ENCODE assay signal across 20 cellular contexts in genomic region chr13:20362642-20363041, GRCh38.
A peak's percentile ranks its signal among the peaks of the same experiment; 100 is the strongest.
DNase-seq lines count a peak whose midpoint lies in the region; TF ChIP-seq lines count a peak whose summit lies in the region.
"Had no signal": no experiment of that assay in that cellular context is flagged by ENCODE, and none has a peak within 500 bp of the region (broad histone marks: within the 10 kb centered on the region; RNA-seq: fewer than 3 reads in every experiment).

No MANE protein-coding gene starts in this region.

- no peak overlapping the region for H3K4me2 ChIP-seq in neuronal stem cell (ENCODE audit: insufficient read depth, low read length, poor library complexity, severe bottlenecking)

- H3K23ac ChIP-seq in neuronal stem cell (ENCODE audit: low read depth, low read length, poor library complexity): peak overlapping the region; percentile 90

- no peak overlapping the region for H3K14ac ChIP-seq in neuronal stem cell (ENCODE audit: low read length)

- H3K9ac ChIP-seq in endodermal cell (ENCODE audit: extremely low read depth, low read length, poor library complexity, severe bottlenecking) (no peak overlapping the region), neuronal stem cell (ENCODE audit: low read depth, low read length, poor library complexity) (peak overlapping the region; percentile 7)

- no peaks in the 10 kb centered on the region for H3K36me3 Mint-ChIP-seq in activated T-cell treated with anti-CD3 and anti-CD28 coated beads, Interleukin-2, amount 50 U/mL, for 24 hours (ENCODE audit: low read depth)
- H3K36me3 Mint-ChIP-seq in endodermal cell (ENCODE audit: low read depth) (no peaks in the 10 kb centered on the region), type B pancreatic cell (no peaks in the 10 kb centered on the region)
- H3K36me3 Mint-ChIP-seq: CD8-positive, alpha-beta memory T cell had no signal

- POLR2A ChIA-PET in HEK293 (lab: Yijun Ruan, JAX): no interaction called here

- no peak overlapping the region for H3K4ac ChIP-seq in neuronal stem cell (ENCODE audit: low read length)

- no peak overlapping the region for H2BK12ac ChIP-seq in neuronal stem cell (ENCODE audit: low read length)

- no peak overlapping the region for H3K4me3 Mint-ChIP-seq in activated T-cell treated with anti-CD3 and anti-CD28 coated beads, Interleukin-2, amount 50 U/mL, for 24 hours
- H3K4me3 Mint-ChIP-seq in endodermal cell (no peak overlapping the region), type B pancreatic cell (no peak overlapping the region)

- no peak for DNase-seq in activated T-cell treated with anti-CD3 and anti-CD28 coated beads, Interleukin-2, amount 50 U/mL, for 24 hours
- DNase-seq in activated T-cell treated with anti-CD3 and anti-CD28 coated beads, Interleukin-2, amount 50 U/mL, for 1 hour: no peak
- DNase-seq in endodermal cell (no peak), neuronal stem cell (ENCODE audit: low spot score) (no peak), NCI-H1436 (lab: John Stamatoyannopoulos, UW) (no peak), NCI-H446 (lab: John Stamatoyannopoulos, UW) (no peak), type B pancreatic cell (ENCODE audit: extremely low spot score, unreplicated experiment) (no peak)
- DNase-seq: CD8-positive, alpha-beta memory T cell; DMS53; Kasumi-1; MG63; NCI-H1048; NCI-H1417 treated with DMSO at 0.1 percent for 48 hours; NCI-H187 treated with DMSO at 0.1 percent for 48 hours; NCI-H2107; NCI-H2227 treated with DMSO at 0.1 percent for 48 hours; NCI-H510A treated with DMSO at 0.1 percent for 48 hours; OCI-M1 had no signal

- H2BK15ac ChIP-seq in neuronal stem cell (ENCODE audit: low read length): no peak overlapping the region

- 84 to 92% methylated on average over 6 to 14 of the region's 14 CpGs for WGBS in endodermal cell (ENCODE audit: insufficient coverage in 1 of 2, insufficient read length in 1 of 2), 2 experiments
- WGBS in neuronal stem cell (ENCODE audit: extremely low coverage in 2 of 2, insufficient read length in 2 of 2, insufficient replicate concordance in 1 of 2), 2 donors: no CpG with 5 or more reads among the region's 14 CpGs

- H3K4me1 ChIP-seq in HEK293 (ENCODE audit: control insufficient read depth, insufficient read depth, low read length) (no peaks in the 10 kb centered on the region), endodermal cell (ENCODE audit: control insufficient read depth, insufficient read depth, low read length) (no peaks in the 10 kb centered on the region), neuronal stem cell (ENCODE audit: control insufficient read depth in 2 of 2, insufficient read depth in 1 of 2, low read depth in 1 of 2, low read length in 2 of 2) (peaks cover 0 to 5% of the 10 kb centered on the region in 2 donors)

- no peak overlapping the region for H3K27ac ChIP-seq in HEK293 (ENCODE audit: extremely low read depth, low read depth, low read length)
- no peak overlapping the region for H3K27ac ChIP-seq in endodermal cell (ENCODE audit: low read depth, low read length)
- H3K27ac ChIP-seq in neuronal stem cell (replicated peaks; ENCODE audit: low read length): no peak overlapping the region
- H3K27ac ChIP-seq: C4-2B had no signal

- no peak overlapping the region for H4K8ac ChIP-seq in neuronal stem cell (ENCODE audit: low read depth, low read length)

- H3K27me3 Mint-ChIP-seq in activated T-cell treated with anti-CD3 and anti-CD28 coated beads, Interleukin-2, amount 50 U/mL, for 24 hours: peaks cover 7% of the 10 kb centered on the region
- H3K27me3 Mint-ChIP-seq in endodermal cell (ENCODE audit: insufficient read depth) (no peaks in the 10 kb centered on the region), type B pancreatic cell (peaks cover 3% of the 10 kb centered on the region)

- peak overlapping the region; percentile 6 for H3K27ac Mint-ChIP-seq in activated T-cell treated with anti-CD3 and anti-CD28 coated beads, Interleukin-2, amount 50 U/mL, for 24 hours
- H3K27ac Mint-ChIP-seq in endodermal cell (peak overlapping the region; percentile 24), type B pancreatic cell (no peak overlapping the region)
- H3K27ac Mint-ChIP-seq: CD8-positive, alpha-beta memory T cell had no signal

- no peak overlapping the region for H2AK5ac ChIP-seq in neuronal stem cell (ENCODE audit: low read depth, low read length)

- H2AFZ ChIP-seq in neuronal stem cell (ENCODE audit: low read length): no peak overlapping the region

- H2BK120ac ChIP-seq in neuronal stem cell (ENCODE audit: low read depth, low read length): no peak overlapping the region

- H3K18ac ChIP-seq in neuronal stem cell (ENCODE audit: low read length): peak overlapping the region; percentile 45

- no peaks in the 10 kb centered on the region for H3K36me3 ChIP-seq in HEK293 (ENCODE audit: control insufficient read depth in 2 of 2, insufficient read depth in 1 of 2, low read length in 2 of 2)
- H3K36me3 ChIP-seq in endodermal cell (ENCODE audit: control insufficient read depth, insufficient read depth, low read length): no peaks in the 10 kb centered on the region
- no peaks in the 10 kb centered on the region for H3K36me3 ChIP-seq in neuronal stem cell (replicated peaks in 1 of 2; ENCODE audit: control insufficient read depth in 2 of 2, insufficient read depth in 2 of 2, low read length in 2 of 2)
- H3K36me3 ChIP-seq: MG63 had no signal

- H4K91ac ChIP-seq in neuronal stem cell (ENCODE audit: low read depth, low read length, poor library complexity): no peak overlapping the region

- no peaks in the 10 kb centered on the region for H3K9me3 ChIP-seq in HEK293 (ENCODE audit: control insufficient read depth, insufficient read depth, low read depth, low read length)
- H3K9me3 ChIP-seq in endodermal cell (ENCODE audit: control insufficient read depth, low read length): no peaks in the 10 kb centered on the region
- H3K9me3 ChIP-seq in neuronal stem cell (replicated peaks in 1 of 2; ENCODE audit: control insufficient read depth in 2 of 2, insufficient read depth in 1 of 2, low read depth in 1 of 2, low read length in 2 of 2): no peaks in the 10 kb centered on the region
- H3K9me3 ChIP-seq: MG63 had no signal

- peaks cover 11% of the 10 kb centered on the region for H3K4me1 Mint-ChIP-seq in activated T-cell treated with anti-CD3 and anti-CD28 coated beads, Interleukin-2, amount 50 U/mL, for 24 hours (ENCODE audit: low read depth)
- H3K4me1 Mint-ChIP-seq in endodermal cell (no peaks in the 10 kb centered on the region), type B pancreatic cell (ENCODE audit: unreplicated experiment) (peaks cover 16% of the 10 kb centered on the region)
- H3K4me1 Mint-ChIP-seq: CD8-positive, alpha-beta memory T cell had no signal

- H3K27me3 ChIP-seq in endodermal cell (ENCODE audit: control insufficient read depth, insufficient read depth, low read length, poor library complexity, severe bottlenecking) (no peaks in the 10 kb centered on the region), neuronal stem cell (ENCODE audit: control insufficient read depth in 3 of 3, insufficient read depth in 3 of 3, low read depth in 1 of 3, low read length in 3 of 3) (no peaks in the 10 kb centered on the region)
- H3K27me3 ChIP-seq: MG63 had no signal

- CTCF ChIA-PET in HEK293 (lab: Yijun Ruan, JAX): no interaction called here

- H2BK5ac ChIP-seq in neuronal stem cell (ENCODE audit: low read length): no peak overlapping the region

- H3K79me1 ChIP-seq in neuronal stem cell (ENCODE audit: low read depth, low read length): no peaks in the 10 kb centered on the region

- TF ChIP-seq CTCF in HEK293 (tag by site-specific recombination; IDR thresholded peaks at IDR 0.05): no peak
- no peak for TF ChIP-seq CTCF in endodermal cell (conservative IDR thresholded peaks at IDR 0.05)
- TF ChIP-seq CTCF in type B pancreatic cell (conservative IDR thresholded peaks at IDR 0.05): no peak

- H3K9me3 Mint-ChIP-seq in activated T-cell treated with anti-CD3 and anti-CD28 coated beads, Interleukin-2, amount 50 U/mL, for 24 hours: no peaks in the 10 kb centered on the region
- H3K9me3 Mint-ChIP-seq in endodermal cell (no peaks in the 10 kb centered on the region), type B pancreatic cell (no peaks in the 10 kb centered on the region)
- H3K9me3 Mint-ChIP-seq: CD8-positive, alpha-beta memory T cell had no signal

- H3K4me3 ChIP-seq in HEK293 (ENCODE audit: low read depth, low read length): no peak overlapping the region
- no peak overlapping the region for H3K4me3 ChIP-seq in endodermal cell (ENCODE audit: low read length)
- no peak overlapping the region for H3K4me3 ChIP-seq in neuronal stem cell (ENCODE audit: low read length in 2 of 2)
- H3K4me3 ChIP-seq: MG63 had no signal

TF ChIP-seq in HEK293, 187 proteins besides CTCF, POLR2A, EP300 and RAD21:
- peak; percentile 91 for TF ChIP-seq ZFHX2 (tag by site-specific recombination; conservative IDR thresholded peaks at IDR 0.05)
- peak; percentile 80 for TF ChIP-seq EGR2 (tag by site-specific recombination; IDR thresholded peaks at IDR 0.05; ENCODE audit: low read depth)
- no peak for TF ChIP-seq ZNF404 (tag by site-specific recombination; IDR thresholded peaks at IDR 0.05)
